9 cellular contexts compared by ENCODE assay signal in genomic region chr18:63410792-63411191, GRCh38. TPM values are rescaled to one million over a fixed set of nuclear protein-coding genes. Genes with fewer than 3 reads are reported as not detected.
DNase-seq lines count a peak whose midpoint lies in the region; ATAC-seq, FAIRE-seq and TF ChIP-seq lines count a peak whose summit lies in the region.
"Had no signal": no experiment of that assay in that cellular context is flagged by ENCODE, and none has a peak within 500 bp of the region (broad histone marks: within the 10 kb centered on the region; RNA-seq: fewer than 3 reads in every experiment).

No MANE protein-coding gene starts in this region.

- H3K27me3 ChIP-seq in PC-3 (ENCODE audit: low read length) (no peaks in the 10 kb centered on the region), osteoblast (ENCODE audit: insufficient read depth, low read length) (no peaks in the 10 kb centered on the region), psoas muscle (ENCODE audit: insufficient read depth in 3 of 3, low read length in 2 of 3) (no peaks in the 10 kb centered on the region), GM23338 (ENCODE audit: insufficient read depth) (no peaks in the 10 kb centered on the region)

- no peaks in the 10 kb centered on the region for H3K9me2 ChIP-seq in PC-3 (replicated peaks; ENCODE audit: low read length)
- H3K9me2 ChIP-seq in GM23338 (ENCODE audit: insufficient read depth), result no peaks in the 10 kb centered on the region

- no peak for TF ChIP-seq CTCF in PC-3 (conservative IDR thresholded peaks at IDR 0.05; ENCODE audit: low read depth, low read length)
- no peak for TF ChIP-seq CTCF in choroid plexus epithelial cell (conservative IDR thresholded peaks at IDR 0.05; ENCODE audit: low read depth, low read length)
- TF ChIP-seq CTCF in osteoblast (IDR thresholded peaks at IDR 0.05; ENCODE audit: extremely low read depth, low read depth, low read length), result no peak
- no peak for TF ChIP-seq CTCF in psoas muscle (IDR thresholded peaks at IDR 0.05)
- TF ChIP-seq CTCF in GM23338 (conservative IDR thresholded peaks at IDR 0.05; ENCODE audit: low read depth in 2 of 2), result no peak

- H3K9me3 ChIP-seq in PC-3 (ENCODE audit: low read length) (no peaks in the 10 kb centered on the region), osteoblast (ENCODE audit: low read depth, low read length) (no peaks in the 10 kb centered on the region), psoas muscle (no peaks in the 10 kb centered on the region)

- H3K79me2 ChIP-seq in PC-3 (ENCODE audit: low read length) (peaks cover 84% of the 10 kb centered on the region), osteoblast (ENCODE audit: insufficient read depth, low read length) (peaks cover 79% of the 10 kb centered on the region), GM23338 (replicated peaks; ENCODE audit: insufficient read depth) (peaks cover 47% of the 10 kb centered on the region)

- peaks cover 42% of the 10 kb centered on the region; the same call in 2 of the 3 replicates for H3K36me3 Mint-ChIP-seq in GM23338 (ENCODE audit: low read depth)

- H3K4me1 ChIP-seq in PC-3 (ENCODE audit: insufficient read depth, low read length), result peaks cover 49% of the 10 kb centered on the region
- H3K4me1 ChIP-seq in osteoblast (ENCODE audit: insufficient read depth, low read length), result peaks cover 8% of the 10 kb centered on the region
- H3K4me1 ChIP-seq in psoas muscle, result no peaks in the 10 kb centered on the region
- H3K4me1 ChIP-seq in GM23338 (ENCODE audit: insufficient read depth), result no peaks in the 10 kb centered on the region

- H3K9ac ChIP-seq in PC-3 (ENCODE audit: low read length), result peak overlapping the region; percentile 48

- intact Hi-C loops in PC-3 (cut with micrococcal nuclease) (loop anchor here (1.0 kb wide), 1 partner anchor 12 kb away; the partner anchor contains the start of gene VPS4B), psoas muscle (cut with DNase I) (loop anchor here in 1 of 2 donors (5.0 kb wide), 1 partner anchor 48 kb away; no protein-coding TSS in a partner anchor)

- 91 to 96% (median 94%) methylated on average over 4 of the region's 4 CpGs for WGBS in psoas muscle, 3 donors

- no peaks in the 10 kb centered on the region for H3K4me1 Mint-ChIP-seq in GM23338

- H3K9me3 Mint-ChIP-seq in GM23338, result no peaks in the 10 kb centered on the region

- POLR2A ChIA-PET in PC-3 (lab: Charles Lee; ENCODE audit: unreplicated experiment), result interaction anchor here (0.7 to 1.7 kb wide), 3 partner anchors 11 to 560 kb away, joined by 8 to 10 read pairs (median 9); partner anchors contain the start of gene VPS4B

- H3F3A ChIP-seq in PC-3 (ENCODE audit: low read length, unreplicated experiment), result peaks cover 19% of the 10 kb centered on the region
- H3F3A ChIP-seq in GM23338 (replicated peaks; ENCODE audit: low read depth), result no peaks in the 10 kb centered on the region

- peak; percentile 47 for FAIRE-seq in GM19239 (lab: Jason Lieb, UNC)

- H4K20me1 ChIP-seq in PC-3 (ENCODE audit: low read length) (no peaks in the 10 kb centered on the region), osteoblast (ENCODE audit: insufficient read depth, low read length) (peaks cover 14% of the 10 kb centered on the region), GM23338 (replicated peaks; ENCODE audit: insufficient read depth) (peaks cover under 1% of the 10 kb centered on the region; the same call in 1 of the 2 replicates)

- H3K27ac ChIP-seq in PC-3 (ENCODE audit: low read length), result peak overlapping the region; percentile 84
- peak overlapping the region; percentile 25 for H3K27ac ChIP-seq in osteoblast (ENCODE audit: low read depth, low read length)
- H3K27ac ChIP-seq in psoas muscle, result no peak overlapping the region
- no peak overlapping the region for H3K27ac ChIP-seq in GM23338 (ENCODE audit: low read depth)

- CTCF ChIA-PET in PC-3 (lab: Charles Lee), result interaction anchor here (0.6 to 1.2 kb wide), 3 partner anchors 26 to 77 kb away, joined by 3 to 4 read pairs (median 4); no protein-coding TSS in a partner anchor

- H3K4me2 ChIP-seq in PC-3 (ENCODE audit: low read length) (peak overlapping the region; percentile 59), osteoblast (ENCODE audit: insufficient read depth, low read length) (peak overlapping the region; percentile 3), GM23338 (no peak overlapping the region)

- DNase-seq in GM19239 (ENCODE audit: insufficient read length, low spot score) (no peak), PC-3 (peak; percentile 83), choroid plexus epithelial cell (ENCODE audit: low read depth) (peak; percentile 80), osteoblast (ENCODE audit: insufficient read length, low spot score, missing footprints) (no peak), psoas muscle (no peak), GM23338 (ENCODE audit: low spot score) (no peak)
- DNase-seq: central memory CD4-positive, alpha-beta T cell; occipital lobe had no signal

- peaks cover 41% of the 10 kb centered on the region for H3K36me3 ChIP-seq in PC-3 (ENCODE audit: low read depth, low read length)
- H3K36me3 ChIP-seq in osteoblast (ENCODE audit: insufficient read depth, low read length), result peaks cover 41% of the 10 kb centered on the region
- H3K36me3 ChIP-seq in psoas muscle (ENCODE audit: insufficient read depth in 1 of 2, low read depth in 1 of 2), result peaks cover 3 to 81% of the 10 kb centered on the region in 2 donors
- peaks cover 15% of the 10 kb centered on the region; the same call in 1 of the 2 replicates for H3K36me3 ChIP-seq in GM23338 (ENCODE audit: insufficient read depth)

- H3K4me3 Mint-ChIP-seq in GM23338, result no peak overlapping the region

- BruUV-seq in PC-3 (replicated peaks; lab: Mats Ljungman, UMichigan), result no TSS peak

- H2AFZ ChIP-seq in PC-3 (ENCODE audit: low read length), result no peak overlapping the region
- H2AFZ ChIP-seq in osteoblast (ENCODE audit: low read length), result no peak overlapping the region
- H2AFZ ChIP-seq in GM23338, result no peak overlapping the region

- H3K27me3 Mint-ChIP-seq in GM23338 (ENCODE audit: insufficient read depth, low read depth, poor library complexity), result peaks cover 2% of the 10 kb centered on the region

- ATAC-seq in PC-3, result peak; percentile 85
- no peak for ATAC-seq in GM21390 (IDR thresholded peaks at IDR 0.05; ENCODE audit: unreplicated experiment)
- no peak for ATAC-seq in psoas muscle
- no peak for ATAC-seq in GM23338

- H3K4me3 ChIP-seq in PC-3 (ENCODE audit: low read length) (0 out of 2 replicates have a peak overlapping the region, but pooled peaks have one; percentile 6), choroid plexus epithelial cell (ENCODE audit: low read depth, low read length) (no peak overlapping the region), osteoblast (ENCODE audit: insufficient read depth, low read length) (no peak overlapping the region), psoas muscle (no peak overlapping the region), GM23338 (no peak overlapping the region)

- H3K27ac Mint-ChIP-seq in GM23338, result no peak overlapping the region

TF ChIP-seq in GM23338, 12 proteins besides CTCF, POLR2A, EP300 and RAD21 (continues in another document):
- TF ChIP-seq NANOG (IDR thresholded peaks at IDR 0.05; ENCODE audit: borderline replicate concordance), result no peak
- no peak for TF ChIP-seq ETS1 (IDR thresholded peaks at IDR 0.05)

RNA-seq across cellular contexts. Expression of gene VPS4B, which starts 11.5 kb away (rescaled TPM):
- total RNA-seq in PC-3 (2014; rRNA removed), result 44.7 and 50.3 TPM in 2 replicates
- total RNA-seq in osteoblast, result 42.4 and 47.4 TPM in 2 replicates
- total RNA-seq in psoas muscle, result 10 to 100 TPM; 17.7 to 24.8 (median 20.9) TPM
- 10 to 100 TPM in 1 of 3 donors, 1 to 10 TPM in 2; 8.4 to 17.9 (median 9.0) TPM for polyA plus RNA-seq in psoas muscle
- total RNA-seq in GM23338 (2014; rRNA removed; shearing (Covaris generic)), result 30.2 and 34.4 TPM in 2 replicates
- polyA plus RNA-seq in GM23338 (2016; fragmentation: Nextera tagmentation; extraction: Ambion mirVana), result 43.5 and 49.4 TPM in 2 replicates

RNA-seq across cellular contexts. Expression of gene KDSR, which starts 43.8 kb away (rescaled TPM):
- total RNA-seq in PC-3 (2014; rRNA removed), result 15.8 and 16.1 TPM in 2 replicates
- 46.3 and 53.0 TPM in 2 replicates for total RNA-seq in osteoblast
- 10 to 100 TPM; 17.6 to 33.0 (median 25.6) TPM for total RNA-seq in psoas muscle
- polyA plus RNA-seq in psoas muscle, result 10 to 100 TPM; 10.4 to 23.9 (median 11.4) TPM
- 31.0 and 36.3 TPM in 2 replicates for total RNA-seq in GM23338 (2014; rRNA removed; shearing (Covaris generic))
- 20.3 and 23.7 TPM in 2 replicates for polyA plus RNA-seq in GM23338 (2016; fragmentation: Nextera tagmentation; extraction: Ambion mirVana)

Comparison
In these comparisons a context has a peak if more than half of its experiments do, and no peak if none do; other contexts are left out.
1. DNase-seq: peak in PC-3 (single experiment) and choroid plexus epithelial cell (single experiment); none in GM19239 (single experiment), osteoblast (single experiment), psoas muscle (0 of 2) and GM23338 (single experiment).
2. H3K27ac ChIP-seq: peak in PC-3 (single experiment) and osteoblast (single experiment); none in psoas muscle (single experiment) and GM23338 (single experiment).